Comparison of ENCODE assay signal across 28 cellular contexts in the genomic region with DNA sequence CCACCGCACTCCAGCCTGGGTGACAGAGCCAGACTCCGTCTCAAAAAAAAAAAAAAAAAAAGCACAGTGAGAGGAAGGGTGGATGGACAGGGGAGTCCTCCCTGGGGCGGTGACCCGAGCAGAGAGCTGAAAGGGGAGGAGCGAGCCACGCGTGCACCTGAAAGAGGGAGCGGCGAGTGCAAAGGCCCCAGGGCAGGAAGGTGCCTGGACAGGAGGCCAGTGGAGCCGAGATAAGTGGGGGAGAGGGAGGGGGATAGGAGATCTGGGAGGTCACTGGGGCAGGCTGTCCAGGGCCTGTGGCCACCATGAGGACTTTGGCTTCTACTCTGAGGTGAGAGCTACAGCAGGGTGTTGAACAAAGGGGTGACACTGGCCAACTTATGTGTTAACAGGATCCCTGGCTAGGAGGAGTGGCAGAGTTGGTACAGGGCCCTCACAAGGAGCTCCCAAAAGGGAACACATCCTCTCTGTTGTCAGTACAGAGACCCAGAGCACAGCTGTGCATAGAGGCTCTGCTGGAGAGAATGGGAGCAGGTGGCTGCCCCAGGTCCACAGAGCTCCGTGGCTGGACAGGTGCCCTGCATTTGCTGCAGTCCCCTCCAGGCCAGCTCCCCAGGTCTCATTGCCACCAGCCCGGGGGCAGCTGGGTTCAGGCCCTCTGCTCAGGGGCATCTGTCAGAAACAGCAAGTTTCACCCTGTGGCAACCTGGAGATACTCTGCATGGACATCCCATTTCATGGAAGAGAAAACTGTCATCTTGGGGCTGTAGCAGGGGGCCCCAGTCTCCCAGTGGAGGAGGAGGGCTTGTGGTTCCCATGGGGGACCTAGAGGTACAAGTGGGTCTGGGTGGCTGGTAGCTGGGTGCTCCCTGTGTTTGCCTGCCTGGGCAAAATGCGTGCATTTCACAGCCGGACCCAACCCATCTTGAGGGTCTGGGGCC. TPM values are rescaled to one million over a fixed set of nuclear protein-coding genes. Genes with fewer than 3 reads are reported as not detected.
"Had no signal": no experiment of that assay in that cellular context is flagged by ENCODE, and none has a peak within 500 bp of the region (broad histone marks: within the 10 kb centered on the region; RNA-seq: fewer than 3 reads in every experiment).

No MANE protein-coding gene starts in this region.

- H3K9me3 ChIP-seq: adrenal gland, body of pancreas, left ventricle myocardium inferior, right lobe of liver, thyroid gland, upper lobe of right lung had no signal

- DNase-seq: activated CD4-positive, alpha-beta memory T cell treated with anti-CD3 and anti-CD28 coated beads for 36 hours; activated CD4-positive, alpha-beta T cell treated with anti-CD3 and anti-CD28 coated beads, Interleukin-2, amount 10 ng/mL, durations not matched to agents 24 days and 14 days; activated CD8-positive, alpha-beta memory T cell treated with anti-CD3 and anti-CD28 coated beads, Interleukin-2, amount 50 U/mL, for 4 hours; activated effector memory CD4-positive, alpha-beta T cell treated with anti-CD3 and anti-CD28 coated beads, Interleukin-2, amount 50 U/mL, for 16 hours; activated naive CD4-positive, alpha-beta T cell treated with anti-CD3 and anti-CD28 coated beads for 36 hours; activated naive CD8-positive, alpha-beta T cell treated with anti-CD3 and anti-CD28 coated beads for 36 hours; activated T-cell treated with anti-CD3 and anti-CD28 coated beads, Interleukin-2, amount 50 U/mL, for 1 hour; adrenal gland; aorta; body of pancreas; cerebellar nuclear complex; dorsolateral prefrontal cortex; effector memory CD4-positive, alpha-beta T cell; left ventricle myocardium inferior; right lobe of liver; stimulated activated CD4-positive, alpha-beta T cell treated with anti-CD3 and anti-CD28 coated beads, Interleukin-1b, Interleukin-23, amount 100 ng/mL, for 48 hours; stimulated activated CD4-positive, alpha-beta T cell treated with anti-CD3 and anti-CD28 coated beads, Interleukin-4, amount 100 ng/mL, for 4 hours; stimulated activated CD8-positive, alpha-beta memory T cell treated with anti-CD3 and anti-CD28 coated beads, Interleukin-4, amount 100 ng/mL, for 48 hours; stimulated activated naive CD8-positive, alpha-beta T cell treated with anti-CD3 and anti-CD28 coated beads, Interleukin-15, amount 100 ng/mL, for 72 hours; thyroid gland; upper lobe of right lung; WERI-Rb-1 had no signal

- H3K4me1 ChIP-seq: adrenal gland, body of pancreas, right lobe of liver, thyroid gland had no signal

- H3K27ac ChIP-seq: adrenal gland, body of pancreas, coronary artery, left ventricle myocardium inferior, right lobe of liver, thyroid gland, upper lobe of right lung, WERI-Rb-1 had no signal

- ATAC-seq: activated CD4-positive, CD25-positive, alpha-beta regulatory T cell treated with anti-CD3 and anti-CD28 coated beads, Interleukin-2, amount 50 U/mL, for 24 hours; body of pancreas; right lobe of liver; stimulated activated memory B cell treated with anti-CD40 and anti-IgM and Interleukin-4, amounts not matched to agents 10 μg/mL and 1 μg/mL and 100 μg/mL, for 72 hours; stimulated activated naive CD8-positive, alpha-beta T cell treated with anti-CD3 and anti-CD28 coated beads, Interleukin-15, amount 100 ng/mL, for 72 hours; upper lobe of right lung had no signal

- FAIRE-seq: frontal cortex had no signal

- H3K4me3 ChIP-seq: adrenal gland, body of pancreas, coronary artery, dorsolateral prefrontal cortex, left ventricle myocardium inferior, right lobe of liver, skin epidermis, thyroid gland, upper lobe of right lung had no signal

- H3K36me3 ChIP-seq: adrenal gland, left ventricle myocardium inferior, right lobe of liver, thyroid gland, upper lobe of right lung, WERI-Rb-1 had no signal

- H3K27me3 ChIP-seq: adrenal gland, body of pancreas, dorsolateral prefrontal cortex, right lobe of liver, thyroid gland, upper lobe of right lung had no signal

RNA-seq across cellular contexts. Expression of a gene that starts 28.5 kb away (rescaled TPM):
- total RNA-seq: activated CD4-positive, alpha-beta memory T cell treated with anti-CD3 and anti-CD28 coated beads for 36 hours; activated CD4-positive, alpha-beta T cell treated with anti-CD3 and anti-CD28 coated beads, Interleukin-2, amount 10 ng/mL, durations not matched to agents 24 days and 14 days; activated naive CD4-positive, alpha-beta T cell treated with anti-CD3 and anti-CD28 coated beads for 36 hours; activated T-helper 1 cell treated with anti-CD3 and anti-CD28 coated beads, Interleukin-12 subunit alpha, Interleukin-12 subunit beta, Interleukin-2, Interleukin-4 antibody, amounts not matched to agents 30 ng/mL and 10 ng/mL and 1 ng/mL, durations not matched to agents 14 hours and 24 hours and 36 hours had no signal
